3 cellular contexts compared by ENCODE assay signal in genomic region chr6:138936873-138937272, GRCh38. TPM values are rescaled to one million over a fixed set of nuclear protein-coding genes. Genes with fewer than 3 reads are reported as not detected.
DNase-seq lines count a peak whose midpoint lies in the region; ATAC-seq, FAIRE-seq and TF ChIP-seq lines count a peak whose summit lies in the region.
"Not testable (repeated sequence)": the region's sequence is repeated elsewhere in the genome, so short reads cannot be mapped to it uniquely, and the experiment has no call there.

No MANE protein-coding gene starts in this region.

- CTCF ChIA-PET in K562 (lab: Yijun Ruan, JAX; ENCODE audit: low intra/inter-chr PET ratio); HepG2 (lab: Yijun Ruan, JAX; ENCODE audit: low intra/inter-chr PET ratio, low total read pairs): not testable (repeated sequence)

- H3K4me1 ChIP-seq in K562 (replicated peaks in 1 of 2; ENCODE audit: control insufficient read depth in 2 of 2, insufficient read depth in 2 of 2, low read length in 2 of 2); HepG2 (ENCODE audit: insufficient read depth, low read length): not testable (repeated sequence)

- not testable (repeated sequence) for FAIRE-seq in K562 (lab: Jason Lieb, UNC); HepG2 (lab: Jason Lieb, UNC)

- not testable (repeated sequence) for H3K27ac ChIP-seq in K562 (ENCODE audit: extremely low read depth, low read depth, low read length); HepG2 (ENCODE audit: extremely low read length, insufficient read depth, low read length)

- not testable (repeated sequence) for TF ChIP-seq CTCF in K562 (IDR thresholded peaks at IDR 0.05 in 2 of 3, conservative IDR thresholded peaks at IDR 0.05 in 1 of 3; ENCODE audit: insufficient read depth in 2 of 3, low read depth in 1 of 3, low read length in 3 of 3); endothelial cell (IDR thresholded peaks at IDR 0.05; ENCODE audit: unreplicated experiment); HepG2 (CRISPR knock-in tag; IDR thresholded peaks at IDR 0.05)

- H3K4me3 Mint-ChIP-seq in endothelial cell (ENCODE audit: unreplicated experiment): peak overlapping the region; percentile 58

- 71% methylated on average over 1 of the region's 1 CpG for WGBS in K562 (ENCODE audit: insufficient coverage, low coverage, missing lambda C conversion rate)
- 100% methylated on average over 1 of the region's 1 CpG for WGBS in HepG2 (ENCODE audit: low lambda C conversion rate)

- H3K9ac ChIP-seq in K562 (ENCODE audit: insufficient read depth in 1 of 2, low read depth in 2 of 2, low read length in 2 of 2); HepG2 (ENCODE audit: insufficient read depth, low read depth, low read length): not testable (repeated sequence)

- not testable (repeated sequence) for H3K4me1 Mint-ChIP-seq in endothelial cell (ENCODE audit: unreplicated experiment)

- H3K36me3 Mint-ChIP-seq in endothelial cell (ENCODE audit: low read depth, unreplicated experiment): peaks cover 32% of the 10 kb centered on the region

- H3K27me3 Mint-ChIP-seq in endothelial cell (ENCODE audit: unreplicated experiment): not testable (repeated sequence)

- intact Hi-C loops in K562 (cut with micrococcal nuclease); HepG2 (cut with micrococcal nuclease; ENCODE audit: unreplicated experiment): not testable (repeated sequence)

- BruUV-seq in K562 (replicated peaks; lab: Mats Ljungman, UMichigan); HepG2 (replicated peaks; lab: Mats Ljungman, UMichigan): not testable (repeated sequence)

- ATAC-seq in K562, HepG2: not testable (repeated sequence)

- TF ChIP-seq POLR2A in K562 (conservative IDR thresholded peaks at IDR 0.05); HepG2 (IDR thresholded peaks at IDR 0.05; ENCODE audit: insufficient read depth in 1 of 2, low read depth in 2 of 2, low read length in 2 of 2): not testable (repeated sequence)

- H4K20me1 ChIP-seq in K562 (replicated peaks; ENCODE audit: control insufficient read depth, insufficient read depth, low read length); HepG2 (ENCODE audit: insufficient read depth, low read length): not testable (repeated sequence)

- not testable (repeated sequence) for H3K9me3 Mint-ChIP-seq in endothelial cell (ENCODE audit: unreplicated experiment)

- H3K4me2 ChIP-seq in K562 (ENCODE audit: insufficient read depth, low read length); HepG2 (ENCODE audit: low read depth, low read length): not testable (repeated sequence)

- H3K36me3 ChIP-seq in K562 (ENCODE audit: control insufficient read depth, insufficient read depth, low read length): peaks cover 19% of the 10 kb centered on the region
- H3K36me3 ChIP-seq in HepG2 (replicated peaks in 1 of 2; ENCODE audit: control insufficient read depth in 1 of 2, insufficient read depth in 2 of 2, low read length in 2 of 2): not testable (repeated sequence)

- in situ Hi-C loops in K562 (cut with MboI); HepG2 (cut with HindIII; ENCODE audit: extremely low pct_ligation_motif_present, low pct_unique_long_range_greater_than_20kb): not testable (repeated sequence)

- H3K27me3 ChIP-seq in K562 (ENCODE audit: control insufficient read depth in 2 of 2, insufficient read depth in 2 of 2, low read length in 2 of 2); HepG2 (ENCODE audit: control insufficient read depth in 1 of 2, insufficient read depth in 2 of 2, low read length in 2 of 2): not testable (repeated sequence)

- not testable (repeated sequence) for H2AFZ ChIP-seq in K562 (ENCODE audit: low read depth, low read length); HepG2 (ENCODE audit: low read length)

- H3K9me1 ChIP-seq in K562 (ENCODE audit: control insufficient read depth, insufficient read depth, low read length): not testable (repeated sequence)

- TF ChIP-seq RAD21 in K562 (CRISPR knock-in tag; conservative IDR thresholded peaks at IDR 0.05 in 1 of 2, IDR thresholded peaks at IDR 0.05 in 1 of 2); HepG2 (CRISPR knock-in tag; IDR thresholded peaks at IDR 0.05): not testable (repeated sequence)

- not testable (repeated sequence) for DNase-seq in K562 (ENCODE audit: extremely low read depth in 1 of 4, low spot score in 3 of 4); endothelial cell (ENCODE audit: low spot score); HepG2 (ENCODE audit: low spot score)

- not testable (repeated sequence) for TF ChIP-seq EP300 in K562 (IDR thresholded peaks at IDR 0.05; ENCODE audit: low read length); HepG2 (IDR thresholded peaks at IDR 0.05; ENCODE audit: low read depth in 2 of 2, low read length in 2 of 2); HepG2 (CRISPR knock-in tag; IDR thresholded peaks at IDR 0.05; ENCODE audit: borderline replicate concordance)

- H3K79me2 ChIP-seq in K562 (ENCODE audit: control insufficient read depth, insufficient read depth, low read length); HepG2 (ENCODE audit: insufficient read depth, low read length): not testable (repeated sequence)

- H3K27ac Mint-ChIP-seq in endothelial cell (ENCODE audit: unreplicated experiment): not testable (repeated sequence)

- POLR2A ChIA-PET in K562 (lab: Yijun Ruan, JAX): interaction anchor here (0.6 kb wide), 1 partner anchor 1306 kb away, joined by 3 read pairs; no protein-coding TSS in a partner anchor
- POLR2A ChIA-PET in HepG2 (lab: Yijun Ruan, JAX): not testable (repeated sequence)

- H3K4me3 ChIP-seq in K562; HepG2 (replicated peaks in 1 of 3; ENCODE audit: insufficient read depth in 1 of 3, low read depth in 2 of 3, low read length in 3 of 3): not testable (repeated sequence)

- H3K9me3 ChIP-seq in K562 (replicated peaks; ENCODE audit: control insufficient read depth, insufficient read depth, low read depth, low read length); HepG2 (ENCODE audit: low read length): not testable (repeated sequence)

TF ChIP-seq in K562, 482 proteins besides CTCF, POLR2A, EP300 and RAD21:
- TF ChIP-seq ZNF431 (CRISPR knock-in tag; IDR thresholded peaks at IDR 0.05): peak; percentile 98
TF ChIP-seq in K562: peak in this region for 1; not testable (repeated sequence) for 481.

TF ChIP-seq in HepG2, 621 proteins besides CTCF, POLR2A, EP300 and RAD21:
- peak; percentile 66; the same call in 1 of the 2 replicates for TF ChIP-seq ZNF431 (CRISPR knock-in tag; IDR thresholded peaks at IDR 0.05; ENCODE audit: borderline replicate concordance, low read depth)

RNA-seq across cellular contexts. Expression of gene REPS1, which starts 51.2 kb away (rescaled TPM):
- 31.0 and 93.7 TPM in 2 replicates for total RNA-seq in K562 (2011; cell fraction: chromatin; rRNA removed; ENCODE audit: low replicate concordance)
- total RNA-seq in K562 (2011; cell fraction: nucleolus; rRNA removed): 14.3 and 16.2 TPM in 2 replicates
- 25.8 and 46.0 TPM in 2 replicates for total RNA-seq in K562 (2011; cell fraction: nucleoplasm; rRNA removed)
- 18.3 and 23.2 TPM in 2 replicates for total RNA-seq in K562 (2014; rRNA removed)
- total RNA-seq in K562 (2014; rRNA removed; fragmentation: Illumina TruSeq; extraction: Trizol): 31.2 and 32.5 TPM in 2 replicates
- total RNA-seq in K562 (2015; rRNA removed; fragmentation: Illumina TruSeq; extraction: Trizol): 32.9 and 34.6 TPM in 2 replicates
- 29.3 and 30.0 TPM in 2 replicates for total RNA-seq in K562 (2021)
- 27.8 and 30.8 TPM in 2 replicates for polyA plus RNA-seq in K562 (2011; rRNA removed)
- 17.3 and 19.5 TPM in 2 replicates for polyA plus RNA-seq in K562 (2011; cell fraction: cytosol; rRNA removed)
- 27.8 and 28.9 TPM in 2 replicates for polyA plus RNA-seq in K562 (2011; cell fraction: nucleus; rRNA removed)
- polyA plus RNA-seq in K562 (2012): 24.6 and 32.3 TPM in 2 replicates
- 30.5 and 36.0 TPM in 2 replicates for polyA plus RNA-seq in K562 (2014; fragmentation: Illumina TruSeq; extraction: Trizol)
- 10 to 100 TPM in 1 of 2 experiments, 1 to 10 TPM in 1; 7.9 to 11.4 TPM for polyA plus RNA-seq in K562 (2014; fragmentation: Nextera tagmentation; extraction: Ambion mirVana)
- polyA plus RNA-seq in K562 (2014; rRNA removed): 20.5 and 23.3 TPM in 2 replicates
- 46.6 and 46.9 TPM in 2 replicates for polyA minus RNA-seq in K562 (2011; rRNA and poly(A)+ RNA removed)
- polyA minus RNA-seq in K562 (2011; cell fraction: cytosol; rRNA and poly(A)+ RNA removed): 14.6 and 43.4 TPM in 2 replicates
- 19.9 and 37.9 TPM in 2 replicates for polyA minus RNA-seq in K562 (2011; cell fraction: nucleus; rRNA and poly(A)+ RNA removed)
- 50.4 TPM for total RNA-seq in endothelial cell (ENCODE audit: unreplicated experiment)
- 36.7 and 38.3 TPM in 2 replicates for total RNA-seq in HepG2 (2016; rRNA removed; fragmentation: Illumina TruSeq; extraction: Trizol)
- 45.7 and 61.3 TPM in 2 replicates for total RNA-seq in HepG2 (2016; cell fraction: cytosol; rRNA removed; fragmentation: Illumina TruSeq; extraction: Trizol; ENCODE audit: low read depth)
- total RNA-seq in HepG2 (2016; cell fraction: insoluble cytoplasmic fraction; rRNA removed; fragmentation: Illumina TruSeq; extraction: Trizol): 37.3 and 38.7 TPM in 2 replicates
- total RNA-seq in HepG2 (2016; cell fraction: membrane; rRNA removed; fragmentation: Illumina TruSeq; extraction: Trizol): 33.6 and 33.7 TPM in 2 replicates
- total RNA-seq in HepG2 (2016; cell fraction: nucleus; rRNA removed; fragmentation: Illumina TruSeq; extraction: Trizol): 34.9 and 38.2 TPM in 2 replicates
- 35.2 and 36.4 TPM in 2 replicates for polyA plus RNA-seq in HepG2 (2011; rRNA removed)
- 21.6 and 24.9 TPM in 2 replicates for polyA plus RNA-seq in HepG2 (2011; cell fraction: cytosol; rRNA removed)
- polyA plus RNA-seq in HepG2 (2011; cell fraction: nucleus; rRNA removed): 28.2 and 29.2 TPM in 2 replicates
- polyA plus RNA-seq in HepG2 (2012): 26.4 and 35.4 TPM in 2 replicates
- polyA plus RNA-seq in HepG2 (2016; cell fraction: cytosol; fragmentation: Illumina TruSeq; extraction: Trizol; ENCODE audit: low read depth): 7.0 and 8.2 TPM in 2 replicates
- 42.5 and 47.8 TPM in 2 replicates for polyA plus RNA-seq in HepG2 (2016; cell fraction: insoluble cytoplasmic fraction; fragmentation: Illumina TruSeq; extraction: Trizol; ENCODE audit: low read depth)
- polyA plus RNA-seq in HepG2 (2016; cell fraction: membrane; fragmentation: Illumina TruSeq; extraction: Trizol; ENCODE audit: low read depth): 24.4 and 27.4 TPM in 2 replicates
- polyA plus RNA-seq in HepG2 (2016; cell fraction: nucleus; fragmentation: Illumina TruSeq; extraction: Trizol; ENCODE audit: insufficient read depth, low read depth): 43.8 and 46.7 TPM in 2 replicates
- 30.4 and 52.2 TPM in 2 replicates for polyA minus RNA-seq in HepG2 (2011; rRNA and poly(A)+ RNA removed; ENCODE audit: low replicate concordance)
- 23.2 and 35.8 TPM in 2 replicates for polyA minus RNA-seq in HepG2 (2011; cell fraction: cytosol; rRNA and poly(A)+ RNA removed)
- 70.3 and 84.2 TPM in 2 replicates for polyA minus RNA-seq in HepG2 (2011; cell fraction: nucleus; rRNA and poly(A)+ RNA removed)
